ENCODE assay signal across 21 cellular contexts in genomic region chr2:189076572-189076971, GRCh38.
DNase-seq lines count a peak whose midpoint lies in the region; ATAC-seq and TF ChIP-seq lines count a peak whose summit lies in the region.
"Had no signal": no experiment of that assay in that cellular context is flagged by ENCODE, and none has a peak within 500 bp of the region (broad histone marks: within the 10 kb centered on the region; RNA-seq: fewer than 3 reads in every experiment).

No MANE protein-coding gene starts in this region.

- H3K9me3 ChIP-seq in body of pancreas (no peaks in the 10 kb centered on the region), transverse colon (no peaks in the 10 kb centered on the region), HAP-1 (no peaks in the 10 kb centered on the region)
- H3K9me3 ChIP-seq: ovary, SJSA1 had no signal

- H3K36me3 Mint-ChIP-seq in HFFc6 (ENCODE audit: low read depth) = peaks cover 67% of the 10 kb centered on the region
- H3K36me3 Mint-ChIP-seq: activated naive CD4-positive, alpha-beta T cell treated with anti-CD3 and anti-CD28 coated beads, Interleukin-2, amount 50 U/mL, for 72 hours had no signal

- H3K27ac ChIP-seq in body of pancreas = no peak overlapping the region
- H3K27ac ChIP-seq in transverse colon = peak overlapping the region in 2 of 4 donors; percentile 13 to 18
- H3K27ac ChIP-seq: C4-2B, ovary, SJSA1 had no signal

- TF ChIP-seq EP300 in transverse colon (IDR thresholded peaks at IDR 0.05; ENCODE audit: low read depth) = no peak

- peaks cover 7% of the 10 kb centered on the region for H3K27me3 Mint-ChIP-seq in HFFc6 (ENCODE audit: insufficient read depth)
- H3K27me3 Mint-ChIP-seq: activated CD4-positive, alpha-beta T cell treated with anti-CD3 and anti-CD28 coated beads, Interleukin-2, amount 10 ng/mL, durations not matched to agents 24 days and 14 days; stimulated activated naive CD8-positive, alpha-beta T cell treated with anti-CD3 and anti-CD28 coated beads, Interleukin-15, amount 100 ng/mL, for 72 hours had no signal

- intact Hi-C loops in body of pancreas (cut with DNase I) (no loop called here), left ventricle myocardium superior (cut with micrococcal nuclease) (no loop called here), transverse colon (cut with DNase I; ENCODE audit: low total_unique reads) (no loop called here)

- H3K27ac Mint-ChIP-seq in HFFc6 = peak overlapping the region; percentile 58
- H3K27ac Mint-ChIP-seq: activated CD4-positive, alpha-beta T cell treated with anti-CD3 and anti-CD28 coated beads, Interleukin-2, amount 10 ng/mL, durations not matched to agents 24 days and 14 days; activated naive CD4-positive, alpha-beta T cell treated with anti-CD3 and anti-CD28 coated beads, Interleukin-2, amount 50 U/mL, for 72 hours; stimulated activated naive CD8-positive, alpha-beta T cell treated with anti-CD3 and anti-CD28 coated beads, Interleukin-15, amount 100 ng/mL, for 72 hours had no signal

- in situ Hi-C loops in transverse colon (cut with MboI; ENCODE audit: low pct_ligation_motif_present in 1 of 4, low pct_unique_long_range_greater_than_20kb in 1 of 4, low sequenced_read_pairs in 3 of 4) = loop anchor here in 1 of 4 donors (25.0 kb wide), 1 partner anchor 211 kb away; no protein-coding TSS in a partner anchor
- in situ Hi-C loops in HAP-1 (cut with MboI; ENCODE audit: low sequenced_read_pairs) = loop anchor here (25.0 kb wide), 1 partner anchor 211 kb away; no protein-coding TSS in a partner anchor

- peaks cover 24% of the 10 kb centered on the region for H3K4me1 Mint-ChIP-seq in HFFc6 (ENCODE audit: low read depth)
- H3K4me1 Mint-ChIP-seq: activated CD4-positive, alpha-beta T cell treated with anti-CD3 and anti-CD28 coated beads, Interleukin-2, amount 10 ng/mL, durations not matched to agents 24 days and 14 days; stimulated activated naive CD8-positive, alpha-beta T cell treated with anti-CD3 and anti-CD28 coated beads, Interleukin-15, amount 100 ng/mL, for 72 hours had no signal

- H3K4me3 Mint-ChIP-seq in HFFc6 = no peak overlapping the region
- H3K4me3 Mint-ChIP-seq: activated CD4-positive, alpha-beta T cell treated with anti-CD3 and anti-CD28 coated beads, Interleukin-2, amount 10 ng/mL, durations not matched to agents 24 days and 14 days; stimulated activated naive CD8-positive, alpha-beta T cell treated with anti-CD3 and anti-CD28 coated beads, Interleukin-15, amount 100 ng/mL, for 72 hours had no signal

- H3K27me3 ChIP-seq in body of pancreas (no peaks in the 10 kb centered on the region), transverse colon (no peaks in the 10 kb centered on the region), HAP-1 (ENCODE audit: low read depth) (no peaks in the 10 kb centered on the region)
- H3K27me3 ChIP-seq: ovary, SJSA1 had no signal

- no peaks in the 10 kb centered on the region for H3K9me3 Mint-ChIP-seq in HFFc6
- H3K9me3 Mint-ChIP-seq: activated CD4-positive, alpha-beta T cell treated with anti-CD3 and anti-CD28 coated beads, Interleukin-2, amount 10 ng/mL, durations not matched to agents 24 days and 14 days; activated naive CD4-positive, alpha-beta T cell treated with anti-CD3 and anti-CD28 coated beads, Interleukin-2, amount 50 U/mL, for 72 hours; stimulated activated naive CD8-positive, alpha-beta T cell treated with anti-CD3 and anti-CD28 coated beads, Interleukin-15, amount 100 ng/mL, for 72 hours had no signal

- H3K4me3 ChIP-seq in body of pancreas = no peak overlapping the region
- H3K4me3 ChIP-seq in transverse colon = no peak overlapping the region
- H3K4me3 ChIP-seq in HAP-1 = no peak overlapping the region
- H3K4me3 ChIP-seq: ovary, SJSA1 had no signal

- WGBS in body of pancreas, 2 donors = 55 to 69% methylated on average over 3 of the region's 3 CpGs
- WGBS in transverse colon (ENCODE audit: low coverage in 1 of 2), 2 donors = 29 to 57% methylated on average over 1 to 3 of the region's 3 CpGs

- no peak for TF ChIP-seq POLR2A in body of pancreas (IDR thresholded peaks at IDR 0.05)
- no peak for TF ChIP-seq POLR2A in transverse colon (IDR thresholded peaks at IDR 0.05)

- ATAC-seq in body of pancreas (peak; percentile 35), left ventricle myocardium superior (peak; percentile 63)
- ATAC-seq: activated naive CD4-positive, alpha-beta T cell treated with anti-CD3 and anti-CD28 coated beads, Interleukin-2, amount 50 U/mL, for 72 hours; stimulated activated naive CD8-positive, alpha-beta T cell treated with anti-CD3 and anti-CD28 coated beads, Interleukin-15, amount 100 ng/mL, for 72 hours had no signal

- DNase-seq in HFFc6 = no peak
- peak in 2 of 4 donors; percentile 10 to 15 for DNase-seq in body of pancreas
- peak; percentile 36 for DNase-seq in left ventricle myocardium superior
- peak; percentile 8 for DNase-seq in transverse colon
- DNase-seq in HAP-1 (ENCODE audit: low spot score in 2 of 2) = no peak
- no peak for DNase-seq in iPS-NIHi11 (ENCODE audit: low spot score)
- DNase-seq in GOT3 (lab: John Stamatoyannopoulos, UW) = no peak
- DNase-seq: activated CD4-positive, alpha-beta T cell treated with anti-CD3 and anti-CD28 coated beads, Interleukin-2, amount 10 ng/mL, durations not matched to agents 24 days and 14 days; activated T-cell treated with anti-CD3 and anti-CD28 coated beads, Interleukin-2, amount 50 U/mL, for 1 hour; cerebellar nuclear complex; DND-41; glutamatergic neuron; islet precursor cell; midbrain; NCI-H187 treated with DMSO at 0.1 percent for 48 hours; NCI-H510A treated with DMSO at 0.1 percent for 48 hours; stimulated activated naive CD8-positive, alpha-beta T cell treated with anti-CD3 and anti-CD28 coated beads, Interleukin-15, amount 100 ng/mL, for 72 hours had no signal

- H3K4me1 ChIP-seq in body of pancreas = no peaks in the 10 kb centered on the region
- H3K4me1 ChIP-seq in transverse colon = no peaks in the 10 kb centered on the region
- peaks cover 3% of the 10 kb centered on the region; the same call in 1 of the 2 replicates for H3K4me1 ChIP-seq in HAP-1
- H3K4me1 ChIP-seq: SJSA1 had no signal

- TF ChIP-seq CTCF in HFFc6 (IDR thresholded peaks at IDR 0.05) (no peak), body of pancreas (IDR thresholded peaks at IDR 0.05) (no peak), transverse colon (IDR thresholded peaks at IDR 0.05) (no peak)

- H3K36me3 ChIP-seq in body of pancreas (replicated peaks in 1 of 2; ENCODE audit: insufficient read depth in 1 of 2, low read depth in 2 of 2) = no peaks in the 10 kb centered on the region
- peaks cover 0 to 6% (median 2%) of the 10 kb centered on the region in 4 donors for H3K36me3 ChIP-seq in transverse colon
- no peaks in the 10 kb centered on the region for H3K36me3 ChIP-seq in HAP-1 (replicated peaks)
- H3K36me3 ChIP-seq: ovary had no signal

Comparison
In these comparisons a context has a peak if more than half of its experiments do, and no peak if none do; other contexts are left out.
1. DNase-seq: peak in left ventricle myocardium superior (single experiment) and transverse colon (single experiment); none in HFFc6 (single experiment), HAP-1 (0 of 2), iPS-NIHi11 (single experiment) and GOT3 (single experiment).